24 cellular contexts compared by ENCODE assay signal in genomic region chr3:172310361-172310760, GRCh38.
DNase-seq lines count a peak whose midpoint lies in the region; ATAC-seq and TF ChIP-seq lines count a peak whose summit lies in the region.
"Had no signal": no experiment of that assay in that cellular context is flagged by ENCODE, and none has a peak within 500 bp of the region (broad histone marks: within the 10 kb centered on the region; RNA-seq: fewer than 3 reads in every experiment).

No MANE protein-coding gene starts in this region.

- H3K4me3 Mint-ChIP-seq in HFFc6 (no peak overlapping the region), nephron progenitor cell (no peak overlapping the region)
- H3K4me3 Mint-ChIP-seq: CD4-positive, CD25-positive, alpha-beta regulatory T cell; IgD-negative memory B cell had no signal

- DNase-seq in left ventricle myocardium inferior = no peak
- no peak for DNase-seq in Right ventricle myocardium inferior (ENCODE audit: missing footprints)
- no peak for DNase-seq in HFFc6
- DNase-seq in nephron progenitor cell = no peak
- no peak for DNase-seq in uterus
- DNase-seq in HK-2 (ENCODE audit: unreplicated experiment) = no peak
- DNase-seq in dedifferentiated amniotic fluid mesenchymal stem cell (ENCODE audit: extremely low spot score) = no peak
- DNase-seq: CD4-positive, CD25-positive, alpha-beta regulatory T cell; DMS53; GOT3; HCEC 1CT; NCI-H1092 treated with DMSO at 0.1 percent for 48 hours; NCI-H1436; NCI-H187; NCI-H2081 treated with DMSO at 0.1 percent for 48 hours; NCI-H2171; NCI-H226; NCI-H510A; NCI-H69; Peyer's patch; SIG-M5 had no signal

- TF ChIP-seq POLR2A in uterus (IDR thresholded peaks at IDR 0.05) = no peak

- H3K4me3 ChIP-seq in left ventricle myocardium inferior (no peak overlapping the region), uterus (no peak overlapping the region)
- H3K4me3 ChIP-seq: Peyer's patch, SK-N-MC had no signal

- H3K36me3 Mint-ChIP-seq in HFFc6 (ENCODE audit: low read depth) (peaks cover 55% of the 10 kb centered on the region), nephron progenitor cell (ENCODE audit: low read depth) (peaks cover 74% of the 10 kb centered on the region)

- no peaks in the 10 kb centered on the region for H3K9me3 ChIP-seq in left ventricle myocardium inferior (replicated peaks)
- H3K9me3 ChIP-seq in uterus = no peaks in the 10 kb centered on the region
- H3K9me3 ChIP-seq: Peyer's patch had no signal

- H3K27me3 Mint-ChIP-seq in HFFc6 (ENCODE audit: insufficient read depth) = peaks cover 2% of the 10 kb centered on the region
- no peaks in the 10 kb centered on the region for H3K27me3 Mint-ChIP-seq in nephron progenitor cell (ENCODE audit: low read depth, poor library complexity)
- H3K27me3 Mint-ChIP-seq: CD4-positive, CD25-positive, alpha-beta regulatory T cell; IgD-negative memory B cell had no signal

- H3K4me1 ChIP-seq in left ventricle myocardium inferior (peaks cover 60% of the 10 kb centered on the region), uterus (peaks cover 4 to 16% of the 10 kb centered on the region in 2 donors)

- TF ChIP-seq CTCF in left ventricle myocardium inferior (IDR thresholded peaks at IDR 0.05; ENCODE audit: borderline replicate concordance) (no peak), HFFc6 (IDR thresholded peaks at IDR 0.05) (no peak), nephron progenitor cell (IDR thresholded peaks at IDR 0.05) (no peak), uterus (IDR thresholded peaks at IDR 0.05) (no peak)

- peak overlapping the region; percentile 74 for H3K27ac ChIP-seq in left ventricle myocardium inferior (replicated peaks)
- H3K27ac ChIP-seq in uterus = peak overlapping the region; percentile 4 to 16
- H3K27ac ChIP-seq: KMS-11, Peyer's patch, SK-N-MC had no signal

- no peaks in the 10 kb centered on the region for H3K27me3 ChIP-seq in left ventricle myocardium inferior (ENCODE audit: low read depth)
- no peaks in the 10 kb centered on the region for H3K27me3 ChIP-seq in uterus
- H3K27me3 ChIP-seq: Peyer's patch had no signal

- H3K36me3 ChIP-seq in left ventricle myocardium inferior = peaks cover 51% of the 10 kb centered on the region
- no peaks in the 10 kb centered on the region for H3K36me3 ChIP-seq in uterus

- H3K4me1 Mint-ChIP-seq in HFFc6 (ENCODE audit: low read depth) = peaks cover 60% of the 10 kb centered on the region
- H3K4me1 Mint-ChIP-seq in nephron progenitor cell = peaks cover 22% of the 10 kb centered on the region

- H3K27ac Mint-ChIP-seq in HFFc6 = peak overlapping the region; percentile 26; the same call in 1 of the 2 replicates
- peak overlapping the region; percentile 85 for H3K27ac Mint-ChIP-seq in nephron progenitor cell

- intact Hi-C loops in left ventricle myocardium inferior (cut with micrococcal nuclease) (no loop called here), Right ventricle myocardium inferior (cut with DNase I) (loop anchor here (10.0 kb wide), 1 partner anchor 476 kb away; no protein-coding TSS in a partner anchor), uterus (cut with DNase I; ENCODE audit: low total_unique reads) (loop anchor here (10.0 kb wide), 1 partner anchor 176 kb away; no protein-coding TSS in a partner anchor)

- H3K9me3 Mint-ChIP-seq in HFFc6 = no peaks in the 10 kb centered on the region; the same call in 1 of the 2 replicates
- no peaks in the 10 kb centered on the region for H3K9me3 Mint-ChIP-seq in nephron progenitor cell
- H3K9me3 Mint-ChIP-seq: CD4-positive, CD25-positive, alpha-beta regulatory T cell; IgD-negative memory B cell had no signal

- no peak for ATAC-seq in Right ventricle myocardium inferior
